In the genomic region with DNA sequence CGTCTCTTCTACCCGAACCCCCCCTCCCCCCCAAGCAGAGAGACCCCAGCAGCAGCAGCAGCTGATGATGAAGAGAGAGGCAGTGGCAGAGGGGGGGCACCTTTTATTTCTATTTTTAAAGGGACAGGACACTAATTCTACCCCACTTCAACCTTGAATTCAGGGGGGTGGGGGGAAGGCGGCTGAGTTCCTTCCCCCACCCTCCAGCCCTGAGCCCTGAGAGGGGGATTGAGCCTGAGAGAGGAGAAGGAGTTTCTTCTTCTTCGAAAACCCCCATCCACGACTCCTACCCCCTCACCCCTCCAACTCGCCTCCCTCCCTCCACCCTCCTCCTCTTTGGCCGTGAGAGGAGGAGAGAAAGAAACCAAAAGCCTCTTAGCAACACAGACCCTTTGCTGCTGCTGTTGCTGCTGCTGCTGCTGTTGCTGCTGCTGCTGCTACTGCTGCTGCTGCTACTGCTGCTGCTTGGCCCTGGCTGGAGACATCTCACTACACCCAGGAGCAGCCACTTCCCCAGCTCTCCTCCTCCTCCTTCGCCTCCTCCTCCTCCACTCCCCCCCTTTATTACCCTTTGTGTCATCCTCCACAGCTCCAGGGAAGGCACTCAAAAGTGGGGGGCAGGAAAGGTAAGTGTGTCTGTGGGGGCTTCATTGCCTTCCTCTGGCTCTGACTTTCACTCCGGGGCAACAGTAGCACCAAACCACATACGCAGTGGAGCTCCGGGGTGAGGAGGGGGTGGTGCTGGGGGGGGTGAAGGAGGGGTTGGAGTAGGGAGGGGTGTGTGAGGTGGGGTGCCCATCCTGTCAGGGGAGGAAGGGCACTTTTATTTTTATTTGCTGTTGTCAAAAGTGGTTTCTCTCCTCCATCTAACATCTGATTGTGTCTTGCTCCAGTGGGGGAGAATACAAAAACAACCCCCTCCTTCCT, we compare ENCODE assay signal across 8 cellular contexts. TPM values are rescaled to one million over a fixed set of nuclear protein-coding genes. Genes with fewer than 3 reads are reported as not detected.
DNase-seq lines count a peak whose midpoint lies in the region; ATAC-seq and TF ChIP-seq lines count a peak whose summit lies in the region.

A gene (plus strand): TSS at position 33 of the 927 bp plus-strand sequence.

- peak; percentile 7 for TF ChIP-seq EP300 in neural cell (conservative IDR thresholded peaks at IDR 0.05; ENCODE audit: poor library complexity, severe bottlenecking)

- no peaks in the 10 kb centered on the region for H4K20me1 ChIP-seq in neural cell (ENCODE audit: insufficient read depth)

- H3K4me3 Mint-ChIP-seq in activated T-cell treated with anti-CD3 and anti-CD28 coated beads, Interleukin-2, amount 50 U/mL, for 4 hours = peak within 1 kb of the TSS; percentile 96

- H3K36me3 ChIP-seq in neural cell (ENCODE audit: insufficient read depth, low read length) (no peaks in the 10 kb centered on the region), thyroid gland (no peaks in the 10 kb centered on the region)

- intact Hi-C loops in thyroid gland (cut with DNase I) = no loop called here

- WGBS in thyroid gland, 2 donors = 0% methylated on average over 10 to 11 of the region's 11 CpGs

- peak; percentile 29 for ATAC-seq in HG02870 (IDR thresholded peaks at IDR 0.05; ENCODE audit: unreplicated experiment)
- ATAC-seq in activated T-cell treated with anti-CD3 and anti-CD28 coated beads, Interleukin-2, amount 50 U/mL, for 4 hours = peak; percentile 63 to 66

- H3K27me3 Mint-ChIP-seq in activated T-cell treated with anti-CD3 and anti-CD28 coated beads, Interleukin-2, amount 50 U/mL, for 4 hours (ENCODE audit: low read depth) = no peaks in the 10 kb centered on the region

- peak within 1 kb of the TSS; percentile 96 for H3K27ac ChIP-seq in neural cell (ENCODE audit: low read length)
- peak within 1 kb of the TSS; percentile 92 to 96 (median 96) for H3K27ac ChIP-seq in thyroid gland

- H3K36me3 Mint-ChIP-seq in activated T-cell treated with anti-CD3 and anti-CD28 coated beads, Interleukin-2, amount 50 U/mL, for 4 hours (ENCODE audit: insufficient read depth) = peaks cover 1% of the 10 kb centered on the region

- peak within 1 kb of the TSS; percentile 70 for H2AFZ ChIP-seq in neural cell (ENCODE audit: low read depth, low read length)

- TF ChIP-seq CTCF in GM13976 (IDR thresholded peaks at IDR 0.05; ENCODE audit: borderline replicate concordance, control extremely low read depth, extremely low read depth, insufficient read depth, missing control alignments) = no peak
- TF ChIP-seq CTCF in fibroblast of pulmonary artery (IDR thresholded peaks at IDR 0.05; ENCODE audit: low read length, missing control alignments) = no peak
- TF ChIP-seq CTCF in neural cell (IDR thresholded peaks at IDR 0.05; ENCODE audit: poor library complexity, severe bottlenecking) = peak; percentile 10
- no peak for TF ChIP-seq CTCF in thyroid gland (IDR thresholded peaks at IDR 0.05)

- peak within 1 kb of the TSS; percentile 94 for H3K9ac ChIP-seq in neural cell (ENCODE audit: low read length)

- no peaks in the 10 kb centered on the region for H3K9me3 Mint-ChIP-seq in activated T-cell treated with anti-CD3 and anti-CD28 coated beads, Interleukin-2, amount 50 U/mL, for 4 hours

- peaks cover 61% of the 10 kb centered on the region for H3K4me1 Mint-ChIP-seq in activated T-cell treated with anti-CD3 and anti-CD28 coated beads, Interleukin-2, amount 50 U/mL, for 4 hours (ENCODE audit: low read depth)

- H3K4me3 ChIP-seq in fibroblast of pulmonary artery (replicated peaks; ENCODE audit: low read depth, low read length) = peak within 1 kb of the TSS; percentile 95
- H3K4me3 ChIP-seq in neural cell (ENCODE audit: low read length) = peak within 1 kb of the TSS; percentile 81
- peak within 1 kb of the TSS; percentile 21 to 96 (median 82) for H3K4me3 ChIP-seq in thyroid gland (replicated peaks in 1 of 3)

- H3K27me3 ChIP-seq in neural cell (ENCODE audit: insufficient read depth, low read depth, low read length) = no peaks in the 10 kb centered on the region
- no peaks in the 10 kb centered on the region for H3K27me3 ChIP-seq in thyroid gland

- no peaks in the 10 kb centered on the region for H3K9me2 ChIP-seq in neural cell (ENCODE audit: insufficient read depth, low read length)

- TF ChIP-seq RAD21 in neural cell (conservative IDR thresholded peaks at IDR 0.05) = peak; percentile 46

- DNase-seq in A172 (ENCODE audit: low spot score) (peak; percentile 41), GM13976 (ENCODE audit: low spot score) (peak; percentile 43), NCI-H460 (ENCODE audit: extremely low read depth, low read depth) (peak; percentile 9), fibroblast of pulmonary artery (ENCODE audit: low read depth) (peak; percentile 63), thyroid gland (peak; percentile 42 to 59)
- DNase-seq in activated T-cell treated with anti-CD3 and anti-CD28 coated beads, Interleukin-2, amount 50 U/mL, for 4 hours = peak; percentile 39

- H3K79me2 ChIP-seq in neural cell (replicated peaks; ENCODE audit: insufficient read depth, low read length) = peaks cover 84% of the 10 kb centered on the region

- H3K4me2 ChIP-seq in neural cell (ENCODE audit: low read length) = peak within 1 kb of the TSS; percentile 89

- no peak for TF ChIP-seq POLR2A in thyroid gland (IDR thresholded peaks at IDR 0.05)

- peaks cover 27 to 31% of the 10 kb centered on the region in 2 donors for H3K4me1 ChIP-seq in thyroid gland

- H3K9me3 ChIP-seq in neural cell (ENCODE audit: low read length) = no peaks in the 10 kb centered on the region
- H3K9me3 ChIP-seq in thyroid gland = no peaks in the 10 kb centered on the region

- in situ Hi-C loops in GM13976 (cut with MboI; ENCODE audit: low sequenced_read_pairs, unreplicated experiment) = no loop called here

- H3F3A ChIP-seq in neural cell (ENCODE audit: insufficient read depth, low read length, poor library complexity, severe bottlenecking) = no peaks in the 10 kb centered on the region

TF ChIP-seq in neural cell, 6 proteins besides CTCF, POLR2A, EP300 and RAD21:
- TF ChIP-seq SMC3 (conservative IDR thresholded peaks at IDR 0.05; ENCODE audit: poor library complexity) = peak; percentile 53
- TF ChIP-seq TAF1 (IDR thresholded peaks at IDR 0.05; ENCODE audit: low read depth) = peak; percentile 99
- TF ChIP-seq MXI1 (conservative IDR thresholded peaks at IDR 0.05; ENCODE audit: poor library complexity, severe bottlenecking) = peak; percentile 39
- no peak for TF ChIP-seq EZH2 (IDR thresholded peaks at IDR 0.05; ENCODE audit: borderline replicate concordance, insufficient read depth, low read length, poor library complexity, severe bottlenecking)
- peak; percentile 57 for TF ChIP-seq POLR2AphosphoS5 (IDR thresholded peaks at IDR 0.05)
- TF ChIP-seq, protein P1, sequence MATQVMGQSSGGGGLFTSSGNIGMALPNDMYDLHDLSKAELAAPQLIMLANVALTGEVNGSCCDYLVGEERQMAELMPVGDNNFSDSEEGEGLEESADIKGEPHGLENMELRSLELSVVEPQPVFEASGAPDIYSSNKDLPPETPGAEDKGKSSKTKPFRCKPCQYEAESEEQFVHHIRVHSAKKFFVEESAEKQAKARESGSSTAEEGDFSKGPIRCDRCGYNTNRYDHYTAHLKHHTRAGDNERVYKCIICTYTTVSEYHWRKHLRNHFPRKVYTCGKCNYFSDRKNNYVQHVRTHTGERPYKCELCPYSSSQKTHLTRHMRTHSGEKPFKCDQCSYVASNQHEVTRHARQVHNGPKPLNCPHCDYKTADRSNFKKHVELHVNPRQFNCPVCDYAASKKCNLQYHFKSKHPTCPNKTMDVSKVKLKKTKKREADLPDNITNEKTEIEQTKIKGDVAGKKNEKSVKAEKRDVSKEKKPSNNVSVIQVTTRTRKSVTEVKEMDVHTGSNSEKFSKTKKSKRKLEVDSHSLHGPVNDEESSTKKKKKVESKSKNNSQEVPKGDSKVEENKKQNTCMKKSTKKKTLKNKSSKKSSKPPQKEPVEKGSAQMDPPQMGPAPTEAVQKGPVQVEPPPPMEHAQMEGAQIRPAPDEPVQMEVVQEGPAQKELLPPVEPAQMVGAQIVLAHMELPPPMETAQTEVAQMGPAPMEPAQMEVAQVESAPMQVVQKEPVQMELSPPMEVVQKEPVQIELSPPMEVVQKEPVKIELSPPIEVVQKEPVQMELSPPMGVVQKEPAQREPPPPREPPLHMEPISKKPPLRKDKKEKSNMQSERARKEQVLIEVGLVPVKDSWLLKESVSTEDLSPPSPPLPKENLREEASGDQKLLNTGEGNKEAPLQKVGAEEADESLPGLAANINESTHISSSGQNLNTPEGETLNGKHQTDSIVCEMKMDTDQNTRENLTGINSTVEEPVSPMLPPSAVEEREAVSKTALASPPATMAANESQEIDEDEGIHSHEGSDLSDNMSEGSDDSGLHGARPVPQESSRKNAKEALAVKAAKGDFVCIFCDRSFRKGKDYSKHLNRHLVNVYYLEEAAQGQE (IDR thresholded peaks at IDR 0.05; ENCODE audit: borderline replicate concordance) = peak; percentile 92

RNA-seq across cellular contexts. Expression of the gene that starts here (rescaled TPM):
- 7.1 and 11.3 TPM in 2 replicates for total RNA-seq in A172 (2014; rRNA removed; shearing (Covaris generic))
- total RNA-seq in NCI-H460 (2014; rRNA removed; shearing (Covaris generic)) = 17.4 and 25.1 TPM in 2 replicates
- 3.8 and 9.4 TPM in 2 replicates for polyA plus RNA-seq in NCI-H460 (2014; cell fraction: nucleus; rRNA removed)
- total RNA-seq in activated T-cell treated with anti-CD3 and anti-CD28 coated beads, Interleukin-2, amount 50 U/mL, for 4 hours = 1 to 10 TPM; 8.1 to 8.9 (median 8.2) TPM
- polyA plus RNA-seq in neural cell = 9.7 and 28.9 TPM in 2 replicates
- 129 and 158 TPM in 2 replicates for polyA minus RNA-seq in neural cell
- 10 to 100 TPM; 51.2 to 85.9 (median 72.6) TPM for total RNA-seq in thyroid gland

Comparison
In these comparisons a context has a peak if more than half of its experiments do, and no peak if none do; other contexts are left out.
1. Peak in every context shown above with its lines: DNase-seq, ATAC-seq, H3K4me3 ChIP-seq and H3K27ac ChIP-seq.
2. DNase-seq: peak in every context shown above with its lines; median percentile 63 in fibroblast of pulmonary artery; 50 in thyroid gland; 43 in GM13976; 41 in A172; 39 in activated T-cell treated with anti-CD3 and anti-CD28 coated beads, Interleukin-2, amount 50 U/mL, for 4 hours; 9 in NCI-H460.